ENCODE assay signal across 26 cellular contexts in the genomic region with DNA sequence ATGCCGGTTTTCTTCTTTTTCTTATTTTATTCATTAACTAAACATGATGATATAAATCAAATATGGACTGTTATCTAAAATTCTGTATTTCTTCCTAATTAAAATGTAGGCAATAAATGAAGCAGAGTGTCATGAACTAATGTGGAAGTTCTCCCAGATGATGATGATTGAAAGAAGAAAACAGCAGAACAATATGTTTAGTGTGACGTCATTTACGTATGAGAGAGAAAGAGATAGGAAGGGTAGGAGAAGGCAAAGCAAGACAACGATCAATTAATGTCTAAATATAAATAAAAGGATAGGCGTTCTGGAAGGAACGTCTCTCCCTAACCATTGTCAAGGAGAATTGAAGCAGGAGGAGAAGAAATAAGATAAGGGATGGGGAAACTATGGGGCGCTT.
"Had no signal": no experiment of that assay in that cellular context is flagged by ENCODE, and none has a peak within 500 bp of the region (broad histone marks: within the 10 kb centered on the region; RNA-seq: fewer than 3 reads in every experiment).

No MANE protein-coding gene starts in this region.

- H3K4me3 Mint-ChIP-seq: dendritic cell treated with granulocyte-macrophage colony-stimulating factor and Interleukin-4, amounts not matched to agents 40 ng/mL and 50 ng/mL, for 4 days; effector memory CD8-positive, alpha-beta T cell; endodermal cell; mesothelial cell of epicardium; naive B cell had no signal

- H3K27me3 ChIP-seq: colonic mucosa, esophagus squamous epithelium, gastrocnemius medialis, heart right ventricle, left lung had no signal

- H3K36me3 ChIP-seq: colonic mucosa, gastrocnemius medialis had no signal

- H3K9me3 ChIP-seq: colonic mucosa, esophagus squamous epithelium, gastrocnemius medialis, heart right ventricle, left lung, lower lobe of right lung, mucosa of descending colon had no signal

- FAIRE-seq: endometrium, islet of Langerhans, keratinocyte had no signal

- ATAC-seq: effector memory CD8-positive, alpha-beta T cell; gastrocnemius medialis; left cardiac atrium; left lung; left ventricle myocardium superior; lower lobe of right lung; mucosa of descending colon had no signal

- H3K27ac ChIP-seq: colonic mucosa, epithelial cell of prostate, esophagus squamous epithelium, gastrocnemius medialis, heart right ventricle, left lung, lower lobe of right lung had no signal

- H3K9me3 Mint-ChIP-seq: dendritic cell treated with granulocyte-macrophage colony-stimulating factor and Interleukin-4, amounts not matched to agents 40 ng/mL and 50 ng/mL, for 4 days; effector memory CD8-positive, alpha-beta T cell; endodermal cell had no signal

- H3K4me3 ChIP-seq: colonic mucosa, esophagus squamous epithelium, gastrocnemius medialis, heart right ventricle, left lung, lower lobe of right lung, mucosa of descending colon had no signal

- H3K4me1 Mint-ChIP-seq: naive B cell had no signal

- H3K27ac Mint-ChIP-seq: dendritic cell treated with granulocyte-macrophage colony-stimulating factor and Interleukin-4, amounts not matched to agents 40 ng/mL and 50 ng/mL, for 4 days; effector memory CD8-positive, alpha-beta T cell; endodermal cell; mesothelial cell of epicardium had no signal

- DNase-seq: colonic mucosa; cortex of kidney; effector CD8-positive, alpha-beta T cell; effector memory CD8-positive, alpha-beta T cell; endodermal cell; erythroblast; esophagus squamous epithelium; foreskin fibroblast; foreskin melanocyte; gastrocnemius medialis; glutamatergic neuron; head of caudate nucleus; heart right ventricle; left cardiac atrium; left lung; left ventricle myocardium superior; lower lobe of right lung; mesenchymal stem cell; mucosa of descending colon; naive B cell had no signal

- H3K27me3 Mint-ChIP-seq: dendritic cell treated with granulocyte-macrophage colony-stimulating factor and Interleukin-4, amounts not matched to agents 40 ng/mL and 50 ng/mL, for 4 days; effector memory CD8-positive, alpha-beta T cell; naive B cell had no signal

- H3K4me1 ChIP-seq: colonic mucosa, esophagus squamous epithelium, gastrocnemius medialis, heart right ventricle, left lung, lower lobe of right lung had no signal
